1 cellular context compared by ENCODE assay signal in the genomic region with DNA sequence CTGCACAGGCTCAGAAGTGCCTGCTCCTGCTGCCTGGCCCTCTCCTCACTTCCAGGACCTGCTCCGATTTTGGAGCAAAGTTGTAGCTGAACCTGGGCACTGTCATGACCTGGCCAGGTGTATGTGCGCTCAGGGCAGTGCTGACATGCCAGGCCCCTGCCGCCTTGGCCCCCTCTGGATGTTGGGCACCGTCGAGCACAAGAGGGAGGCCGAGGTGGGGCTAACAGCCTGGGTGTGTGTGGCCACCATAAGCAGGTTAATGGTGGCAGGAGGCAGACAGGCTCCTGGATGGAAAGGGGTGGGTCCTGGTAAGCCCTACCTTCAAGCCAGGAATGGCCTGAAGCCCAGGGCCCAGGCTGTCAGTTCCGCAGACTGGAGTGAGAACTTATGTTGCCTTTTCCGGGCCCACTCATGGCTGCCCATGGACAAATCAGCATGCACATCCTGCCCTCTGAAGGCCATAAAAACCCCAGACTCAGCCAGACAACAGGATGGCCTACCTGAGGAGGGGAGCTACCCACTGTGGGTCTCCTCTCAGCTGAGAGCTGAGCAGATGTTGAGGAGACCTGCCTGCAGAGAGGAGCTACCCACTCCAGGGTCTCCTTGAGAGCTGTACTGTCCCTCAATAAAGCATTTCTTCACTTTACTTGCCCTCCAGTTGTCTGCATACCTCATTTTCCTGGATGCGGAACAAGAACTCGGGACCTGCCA.
TF ChIP-seq lines count a peak whose summit lies in the region.

No MANE protein-coding gene starts in this region.

TF ChIP-seq in endothelial cell of umbilical vein, 7 proteins besides CTCF, POLR2A, EP300 and RAD21 (continued from another document):
- TF ChIP-seq, protein P1, sequence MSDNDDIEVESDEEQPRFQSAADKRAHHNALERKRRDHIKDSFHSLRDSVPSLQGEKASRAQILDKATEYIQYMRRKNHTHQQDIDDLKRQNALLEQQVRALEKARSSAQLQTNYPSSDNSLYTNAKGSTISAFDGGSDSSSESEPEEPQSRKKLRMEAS (IDR thresholded peaks at IDR 0.05; ENCODE audit: insufficient read depth, insufficient read length): no peak
